Comparison of ENCODE assay signal across 12 cellular contexts in the genomic region with DNA sequence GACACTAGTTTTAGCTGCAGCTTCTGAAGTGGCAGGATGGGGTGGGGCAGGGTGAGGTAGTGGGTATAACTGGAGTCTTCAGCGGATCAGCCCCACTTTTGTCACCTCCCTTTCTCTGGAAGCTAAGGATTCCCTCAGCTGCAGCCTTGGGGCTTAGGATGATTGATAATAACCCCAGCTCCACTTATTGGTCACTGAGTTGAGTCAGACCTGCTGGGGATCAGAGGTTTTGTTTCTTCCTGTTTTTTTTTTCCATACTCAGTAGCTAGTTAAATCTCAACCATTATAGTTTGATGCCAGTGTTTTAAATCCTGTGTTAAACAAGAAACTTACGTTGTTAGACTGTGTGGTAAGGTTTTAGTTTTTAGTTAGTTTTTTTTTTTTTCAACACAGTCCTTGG. TPM values are rescaled to one million over a fixed set of nuclear protein-coding genes. Genes with fewer than 3 reads are reported as not detected.
DNase-seq lines count a peak whose midpoint lies in the region; ATAC-seq lines count a peak whose summit lies in the region.
"Had no signal": no experiment of that assay in that cellular context is flagged by ENCODE, and none has a peak within 500 bp of the region (broad histone marks: within the 10 kb centered on the region; RNA-seq: fewer than 3 reads in every experiment).

No MANE protein-coding gene starts in this region.

- DNase-seq in left cardiac atrium = no peak
- no peak for DNase-seq in Right ventricle myocardium superior
- peak; percentile 36 for DNase-seq in T1000 (lab: John Stamatoyannopoulos, UW)
- DNase-seq in kidney tubule cell (ENCODE audit: low spot score) = peak; percentile 68
- DNase-seq in NCI-H2081 treated with DMSO at 0.1 percent for 48 hours (lab: John Stamatoyannopoulos, UW) = no peak
- DNase-seq in left lobe of liver (ENCODE audit: low spot score) = no peak
- DNase-seq: activated CD4-positive, alpha-beta memory T cell treated with anti-CD3 and anti-CD28 coated beads, Interleukin-2, amount 10 ng/mL, durations not matched to agents 7 days and 5 days; activated naive CD4-positive, alpha-beta T cell treated with anti-CD3 and anti-CD28 coated beads, Interleukin-2, amount 10 ng/mL, durations not matched to agents 7 days and 5 days; right cardiac atrium; T-helper 1 cell had no signal

- intact Hi-C loops in left cardiac atrium (cut with DNase I) = no loop called here
- intact Hi-C loops in Right ventricle myocardium superior (cut with DNase I) = no loop called here

- ATAC-seq in left cardiac atrium = peak; percentile 9 to 29
- ATAC-seq in Right ventricle myocardium superior (ENCODE audit: poor library complexity) = no peak
- no peak for ATAC-seq in activated CD4-positive, CD25-positive, alpha-beta regulatory T cell treated with anti-CD3 and anti-CD28 coated beads, Interleukin-2, amount 50 U/mL, for 24 hours
- ATAC-seq in left lobe of liver = no peak
- ATAC-seq in GM19035 (IDR thresholded peaks at IDR 0.05; ENCODE audit: unreplicated experiment) = no peak

RNA-seq across cellular contexts. Expression of gene LAMC1, which starts 57.2 kb away (rescaled TPM):
- total RNA-seq in left cardiac atrium = 100 to 1,000 TPM; 108 to 126 TPM
- 87.5 TPM for total RNA-seq in Right ventricle myocardium superior
- total RNA-seq in left lobe of liver = 19.0 TPM

Comparison
In these comparisons a context has a peak if more than half of its experiments do, and no peak if none do; other contexts are left out.
1. ATAC-seq: peak in left cardiac atrium (2 of 2); none in Right ventricle myocardium superior (single experiment), activated CD4-positive, CD25-positive, alpha-beta regulatory T cell treated with anti-CD3 and anti-CD28 coated beads, Interleukin-2, amount 50 U/mL, for 24 hours (0 of 2), left lobe of liver (single experiment) and GM19035 (single experiment).
2. DNase-seq: peak in T1000 (single experiment) and kidney tubule cell (single experiment); none in left cardiac atrium (single experiment), Right ventricle myocardium superior (single experiment), NCI-H2081 treated with DMSO at 0.1 percent for 48 hours (single experiment) and left lobe of liver (single experiment).